16 cellular contexts compared by ENCODE assay signal in genomic region chr15:58267026-58267425, GRCh38.
DNase-seq lines count a peak whose midpoint lies in the region; TF ChIP-seq lines count a peak whose summit lies in the region.
"Had no signal": no experiment of that assay in that cellular context is flagged by ENCODE, and none has a peak within 500 bp of the region (broad histone marks: within the 10 kb centered on the region; RNA-seq: fewer than 3 reads in every experiment).

No MANE protein-coding gene starts in this region.

- H3K4ac ChIP-seq in mesendoderm (ENCODE audit: low read depth, low read length), result no peak overlapping the region

- no peaks in the 10 kb centered on the region for H3K79me1 ChIP-seq in mesendoderm (ENCODE audit: low read length)

- H3K23ac ChIP-seq in mesendoderm (ENCODE audit: low read length), result no peak overlapping the region

- H3K9me3 ChIP-seq in HAP-1, result no peaks in the 10 kb centered on the region

- in situ Hi-C loops in HAP-1 (cut with MboI; ENCODE audit: low sequenced_read_pairs), result loop anchor here (25.0 kb wide), 1 partner anchor 495 kb away; the partner anchor contains the start of gene MINDY2

- H2BK15ac ChIP-seq in mesendoderm (replicated peaks; ENCODE audit: low read depth), result no peak overlapping the region

- no peak overlapping the region for H3K4me2 ChIP-seq in mesendoderm (ENCODE audit: low read length)
- H3K4me2 ChIP-seq: BLaER1 had no signal

- DNase-seq in LoVo (ENCODE audit: low spot score) (peak; percentile 62), RWPE1 (ENCODE audit: low spot score) (peak; percentile 13), epithelial cell of esophagus (ENCODE audit: low read depth) (peak; percentile 73), mesendoderm (peak; percentile 81), SW 1271 (lab: John Stamatoyannopoulos, UW) (no peak), HAP-1 (ENCODE audit: low spot score in 2 of 2) (no peak), NCI-H748 (lab: John Stamatoyannopoulos, UW; ENCODE audit: unreplicated experiment) (no peak)
- DNase-seq: 8988T; AML-193; Caco-2; CD8-positive, alpha-beta memory T cell; DND-41; GDM1; GOT3; H9 had no signal

- CTCF ChIA-PET in RWPE1 (lab: Yijun Ruan, JAX), result no interaction called here

- H4K5ac ChIP-seq in mesendoderm (ENCODE audit: low read length), result no peak overlapping the region

- no peak overlapping the region for H3K9ac ChIP-seq in mesendoderm (ENCODE audit: low read length)
- H3K9ac ChIP-seq: BLaER1 had no signal

- no peak overlapping the region for H2BK5ac ChIP-seq in mesendoderm (ENCODE audit: low read length)

- H3K4me1 ChIP-seq in mesendoderm (ENCODE audit: control insufficient read depth, low read depth, low read length) (no peaks in the 10 kb centered on the region), HAP-1 (no peaks in the 10 kb centered on the region)

- H4K8ac ChIP-seq in mesendoderm (ENCODE audit: low read depth, low read length), result no peak overlapping the region

- no peak overlapping the region for H3K18ac ChIP-seq in mesendoderm (ENCODE audit: low read length)

- H3K4me3 ChIP-seq in epithelial cell of esophagus (ENCODE audit: low read length) (no peak overlapping the region), mesendoderm (ENCODE audit: low read length) (no peak overlapping the region), HAP-1 (no peak overlapping the region)
- H3K4me3 ChIP-seq: BLaER1 had no signal

- H3K79me2 ChIP-seq in mesendoderm (ENCODE audit: control insufficient read depth, insufficient read depth, low read length), result no peaks in the 10 kb centered on the region

- H3K27me3 ChIP-seq in mesendoderm (ENCODE audit: insufficient read depth, low read length, poor library complexity) (no peaks in the 10 kb centered on the region), HAP-1 (ENCODE audit: low read depth) (peaks cover 3% of the 10 kb centered on the region; the same call in 1 of the 2 replicates)
- H3K27me3 ChIP-seq: BLaER1 had no signal

- H3K36me3 ChIP-seq in mesendoderm (ENCODE audit: control insufficient read depth, insufficient read depth, low read length) (no peaks in the 10 kb centered on the region), HAP-1 (replicated peaks) (no peaks in the 10 kb centered on the region)

- POLR2A ChIA-PET in RWPE1 (lab: Yijun Ruan, JAX; ENCODE audit: low non-redundant PET), result no interaction called here

- WGBS in mesendoderm (ENCODE audit: extremely low coverage, insufficient coverage, low lambda C conversion rate), result no CpG with 5 or more reads among the region's 1 CpG

- no peak overlapping the region for H3K56ac ChIP-seq in mesendoderm (ENCODE audit: low read length)

- H3K27ac ChIP-seq in RWPE1 (peak overlapping the region; percentile 44; the same call in 1 of the 2 replicates), mesendoderm (ENCODE audit: low read depth, low read length) (no peak overlapping the region)
- H3K27ac ChIP-seq: BLaER1 had no signal

- no peak overlapping the region for H2AK5ac ChIP-seq in mesendoderm (ENCODE audit: low read length)

- TF ChIP-seq CTCF in RWPE1 (conservative IDR thresholded peaks at IDR 0.05; ENCODE audit: low read depth) (no peak), epithelial cell of esophagus (IDR thresholded peaks at IDR 0.05; ENCODE audit: insufficient read depth, low read depth, low read length, missing control alignments) (no peak)

- no peak overlapping the region for H2BK120ac ChIP-seq in mesendoderm (ENCODE audit: low read depth, low read length)

Comparison
In these comparisons a context has a peak if more than half of its experiments do, and no peak if none do; other contexts are left out.
1. DNase-seq: peak in LoVo (single experiment), RWPE1 (single experiment), epithelial cell of esophagus (single experiment) and mesendoderm (single experiment); none in SW 1271 (0 of 2), HAP-1 (0 of 2) and NCI-H748 (single experiment).